In genomic region chr7:41319601-41320000, GRCh38 we compare ENCODE assay signal across 26 cellular contexts.
DNase-seq lines count a peak whose midpoint lies in the region; ATAC-seq, FAIRE-seq and TF ChIP-seq lines count a peak whose summit lies in the region.
"Had no signal": no experiment of that assay in that cellular context is flagged by ENCODE, and none has a peak within 500 bp of the region (broad histone marks: within the 10 kb centered on the region; RNA-seq: fewer than 3 reads in every experiment).

No MANE protein-coding gene starts in this region.

- H3K27ac ChIP-seq in astrocyte (ENCODE audit: low read depth, low read length): no peak overlapping the region
- H3K27ac ChIP-seq in gastroesophageal sphincter: no peak overlapping the region
- no peak overlapping the region for H3K27ac ChIP-seq in ascending aorta
- H3K27ac ChIP-seq: 22Rv1, BLaER1, HL-60 had no signal

- intact Hi-C loops in ascending aorta (cut with DNase I): no loop called here

- 100% methylated on average over 1 of the region's 1 CpG; no CpG with 5 or more reads in 1 of the 2 donors for WGBS in gastroesophageal sphincter (ENCODE audit: low coverage in 1 of 2), 2 donors

- no peaks in the 10 kb centered on the region for H3K36me3 ChIP-seq in astrocyte (ENCODE audit: insufficient read depth, low read length)
- no peaks in the 10 kb centered on the region for H3K36me3 ChIP-seq in gastroesophageal sphincter
- no peaks in the 10 kb centered on the region for H3K36me3 ChIP-seq in ascending aorta
- H3K36me3 ChIP-seq: BLaER1 had no signal

- H3K27me3 ChIP-seq in astrocyte (ENCODE audit: insufficient read depth, low read length) (no peaks in the 10 kb centered on the region), gastroesophageal sphincter (no peaks in the 10 kb centered on the region), ascending aorta (no peaks in the 10 kb centered on the region)
- H3K27me3 ChIP-seq: BLaER1 had no signal

- no peak overlapping the region for H3K4me2 ChIP-seq in astrocyte (ENCODE audit: low read length)
- H3K4me2 ChIP-seq: BLaER1, GM23338 had no signal

- H3K4me3 Mint-ChIP-seq in astrocyte (ENCODE audit: unreplicated experiment): no peak overlapping the region
- H3K4me3 Mint-ChIP-seq: CD4-positive, CD25-positive, alpha-beta regulatory T cell; GM23338 had no signal

- H2AFZ ChIP-seq in astrocyte (ENCODE audit: low read depth, low read length): no peak overlapping the region
- H2AFZ ChIP-seq: GM23338 had no signal

- H3K27ac Mint-ChIP-seq in astrocyte (ENCODE audit: unreplicated experiment): no peak overlapping the region
- H3K27ac Mint-ChIP-seq: CD4-positive, CD25-positive, alpha-beta regulatory T cell; GM23338 had no signal

- H3K4me1 ChIP-seq in astrocyte (ENCODE audit: insufficient read depth, low read length) (peaks cover 6% of the 10 kb centered on the region), gastroesophageal sphincter (peaks cover 0 to 13% (median 0%) of the 10 kb centered on the region in 3 donors), ascending aorta (no peaks in the 10 kb centered on the region)
- H3K4me1 ChIP-seq: BLaER1 had no signal

- peaks cover 11% of the 10 kb centered on the region for H3K4me1 Mint-ChIP-seq in astrocyte (ENCODE audit: low read depth, unreplicated experiment)
- H3K4me1 Mint-ChIP-seq: CD4-positive, CD25-positive, alpha-beta regulatory T cell; GM23338 had no signal

- no peak for TF ChIP-seq EP300 in gastroesophageal sphincter (IDR thresholded peaks at IDR 0.05)

- DNase-seq in AG10803 (ENCODE audit: low read depth) (peak; percentile 66), HCEC 1CT (peak; percentile 51), astrocyte (ENCODE audit: low read depth) (no peak), foreskin fibroblast (peak; percentile 38 to 60), ascending aorta (ENCODE audit: low spot score in 2 of 2) (no peak)
- no peak for DNase-seq in activated effector memory CD4-positive, alpha-beta T cell treated with Interleukin-2 at 50 U/mL for 16 hours
- no peak for DNase-seq in stimulated activated CD4-positive, alpha-beta T cell treated with anti-CD3 and anti-CD28 coated beads, Interleukin-1b, Interleukin-23, amount 100 ng/mL, for 48 hours
- DNase-seq: ACHN; CD4-positive, CD25-positive, alpha-beta regulatory T cell; DMS153; DND-41; NCI-H1092; NCI-H1417 treated with DMSO at 0.1 percent for 48 hours; NCI-H1694 treated with DMSO at 0.1 percent for 48 hours; NCI-H2081; NCI-H2227 treated with DMSO at 0.1 percent for 48 hours; NCI-H526 treated with DMSO at 0.1 percent for 48 hours; OCI-M1 had no signal

- H3K9me3 ChIP-seq in astrocyte (ENCODE audit: insufficient read depth, low read depth, low read length) (peaks cover 2% of the 10 kb centered on the region), gastroesophageal sphincter (no peaks in the 10 kb centered on the region), ascending aorta (no peaks in the 10 kb centered on the region)

- no peak for TF ChIP-seq CTCF in AG10803 (conservative IDR thresholded peaks at IDR 0.05; ENCODE audit: low read length)
- no peak for TF ChIP-seq CTCF in astrocyte (IDR thresholded peaks at IDR 0.05; ENCODE audit: insufficient read depth, low read depth, low read length)
- TF ChIP-seq CTCF in foreskin fibroblast (IDR thresholded peaks at IDR 0.05; ENCODE audit: low read depth, low read length): no peak
- no peak for TF ChIP-seq CTCF in gastroesophageal sphincter (IDR thresholded peaks at IDR 0.05)
- TF ChIP-seq CTCF in ascending aorta (IDR thresholded peaks at IDR 0.05): no peak

- TF ChIP-seq POLR2A in gastroesophageal sphincter (IDR thresholded peaks at IDR 0.05): no peak

- peak; percentile 26 for FAIRE-seq in astrocyte (lab: Jason Lieb, UNC)
- FAIRE-seq: GM12878 had no signal

- H3K79me2 ChIP-seq in astrocyte (ENCODE audit: insufficient read depth, low read length): no peaks in the 10 kb centered on the region

- no peak overlapping the region for H3K9ac ChIP-seq in astrocyte (ENCODE audit: low read length)
- H3K9ac ChIP-seq: BLaER1 had no signal

- H3K4me3 ChIP-seq in AG10803 (ENCODE audit: low read length) (no peak overlapping the region), astrocyte (ENCODE audit: insufficient read depth, low read depth, low read length) (no peak overlapping the region), foreskin fibroblast (ENCODE audit: low read depth in 1 of 2, low read length in 2 of 2) (no peak overlapping the region), gastroesophageal sphincter (no peak overlapping the region), ascending aorta (no peak overlapping the region)
- H3K4me3 ChIP-seq: BLaER1, GM12878, GM23338 had no signal

- no peaks in the 10 kb centered on the region for H3K27me3 Mint-ChIP-seq in astrocyte (ENCODE audit: low read depth, unreplicated experiment)
- H3K27me3 Mint-ChIP-seq: CD4-positive, CD25-positive, alpha-beta regulatory T cell had no signal

- H3K36me3 Mint-ChIP-seq in astrocyte (ENCODE audit: low read depth, unreplicated experiment): peaks cover 3% of the 10 kb centered on the region
- H3K36me3 Mint-ChIP-seq: CD4-positive, CD25-positive, alpha-beta regulatory T cell had no signal

- H4K20me1 ChIP-seq in astrocyte (ENCODE audit: insufficient read depth, low read length): no peaks in the 10 kb centered on the region
- H4K20me1 ChIP-seq: BLaER1 had no signal

- H3K9me3 Mint-ChIP-seq in astrocyte (ENCODE audit: unreplicated experiment): peaks cover 3% of the 10 kb centered on the region

- ATAC-seq in gastroesophageal sphincter: no peak
- ATAC-seq: GM12878, GM23338, HCT116, SK-N-SH treated with all-trans-retinoic acid at 6 μM for 48 hours had no signal

Comparison
In these comparisons a context has a peak if more than half of its experiments do, and no peak if none do; other contexts are left out.
1. DNase-seq: peak in AG10803 (single experiment), HCEC 1CT (single experiment) and foreskin fibroblast (2 of 2); none in astrocyte (single experiment), activated effector memory CD4-positive, alpha-beta T cell treated with Interleukin-2 at 50 U/mL for 16 hours (single experiment), stimulated activated CD4-positive, alpha-beta T cell treated with anti-CD3 and anti-CD28 coated beads, Interleukin-1b, Interleukin-23, amount 100 ng/mL, for 48 hours (single experiment) and ascending aorta (0 of 2).